ENCODE assay signal across 8 cellular contexts in the genomic region with DNA sequence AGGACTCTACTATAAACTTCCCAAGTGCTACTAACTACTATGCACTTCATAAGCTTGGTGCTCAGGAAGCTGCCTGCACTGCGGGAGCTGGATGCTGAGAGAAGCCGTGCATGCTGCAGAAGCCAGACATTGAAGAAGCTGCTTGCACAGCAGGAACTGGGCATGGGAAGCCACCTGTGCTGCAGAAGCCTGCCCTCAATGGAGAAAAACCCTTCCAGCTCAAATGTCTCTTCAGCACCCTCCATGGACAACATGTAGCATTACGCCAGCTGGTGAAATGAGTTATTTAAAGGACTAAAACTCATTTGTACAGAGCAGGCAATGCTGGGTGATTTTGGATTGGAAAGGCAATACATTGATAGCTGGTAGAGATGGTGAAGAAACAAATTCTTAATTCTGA.
DNase-seq lines count a peak whose midpoint lies in the region; ATAC-seq and TF ChIP-seq lines count a peak whose summit lies in the region.
"Had no signal": no experiment of that assay in that cellular context is flagged by ENCODE, and none has a peak within 500 bp of the region (broad histone marks: within the 10 kb centered on the region; RNA-seq: fewer than 3 reads in every experiment).

No MANE protein-coding gene starts in this region.

- no peaks in the 10 kb centered on the region for H3K9me2 ChIP-seq in neural cell (ENCODE audit: insufficient read depth, low read length)

- peak; percentile 53 for ATAC-seq in GM18858 (IDR thresholded peaks at IDR 0.05; ENCODE audit: unreplicated experiment)
- ATAC-seq in HG02571 (IDR thresholded peaks at IDR 0.05; ENCODE audit: unreplicated experiment), result no peak

- H3K4me3 ChIP-seq in LNCaP clone FGC (ENCODE audit: low read depth, low read length), result no peak overlapping the region
- no peak overlapping the region for H3K4me3 ChIP-seq in neural cell (ENCODE audit: low read length)
- H3K4me3 ChIP-seq: SJCRH30 had no signal

- peak; percentile 54 for TF ChIP-seq RAD21 in neural cell (conservative IDR thresholded peaks at IDR 0.05)

- no peaks in the 10 kb centered on the region for H3K27me3 ChIP-seq in neural cell (ENCODE audit: insufficient read depth, low read depth, low read length)
- H3K27me3 ChIP-seq: SJCRH30 had no signal

- no peak overlapping the region for H3K27ac ChIP-seq in neural cell (ENCODE audit: low read length)
- H3K27ac ChIP-seq: SJCRH30 had no signal

- H3F3A ChIP-seq in neural cell (ENCODE audit: insufficient read depth, low read length, poor library complexity, severe bottlenecking), result no peaks in the 10 kb centered on the region

- H3K9ac ChIP-seq in neural cell (ENCODE audit: low read length), result no peak overlapping the region

- H3K36me3 ChIP-seq in neural cell (ENCODE audit: insufficient read depth, low read length), result no peaks in the 10 kb centered on the region
- H3K36me3 ChIP-seq: SJCRH30 had no signal

- H3K9me3 ChIP-seq in neural cell (ENCODE audit: low read length), result no peaks in the 10 kb centered on the region
- H3K9me3 ChIP-seq: SJCRH30 had no signal

- no peak overlapping the region for H2AFZ ChIP-seq in neural cell (ENCODE audit: low read depth, low read length)

- H3K79me2 ChIP-seq in neural cell (replicated peaks; ENCODE audit: insufficient read depth, low read length), result no peaks in the 10 kb centered on the region

- no peak for TF ChIP-seq EP300 in neural cell (conservative IDR thresholded peaks at IDR 0.05; ENCODE audit: poor library complexity, severe bottlenecking)

- no peak for DNase-seq in LNCaP clone FGC (ENCODE audit: low read depth)
- DNase-seq in SK-N-DZ (ENCODE audit: low spot score), result peak; percentile 38
- no peak for DNase-seq in ureter (ENCODE audit: low spot score)
- no peak for DNase-seq in AG20443 (ENCODE audit: low spot score)

- H3K4me2 ChIP-seq in neural cell (ENCODE audit: low read length), result no peak overlapping the region

- TF ChIP-seq CTCF in LNCaP clone FGC (IDR thresholded peaks at IDR 0.05; ENCODE audit: control insufficient read depth, extremely low read depth, insufficient read depth) (peak; percentile 36; the same call in 1 of the 2 replicates), neural cell (IDR thresholded peaks at IDR 0.05; ENCODE audit: poor library complexity, severe bottlenecking) (peak; percentile 58)

- no peaks in the 10 kb centered on the region for H4K20me1 ChIP-seq in neural cell (ENCODE audit: insufficient read depth)

TF ChIP-seq in neural cell, 6 proteins besides CTCF, POLR2A, EP300 and RAD21:
- TF ChIP-seq SMC3 (conservative IDR thresholded peaks at IDR 0.05; ENCODE audit: poor library complexity) (peak; percentile 44), POLR2AphosphoS5 (IDR thresholded peaks at IDR 0.05) (no peak)
